ENCODE assay signal across 1 cellular context in the genomic region with DNA sequence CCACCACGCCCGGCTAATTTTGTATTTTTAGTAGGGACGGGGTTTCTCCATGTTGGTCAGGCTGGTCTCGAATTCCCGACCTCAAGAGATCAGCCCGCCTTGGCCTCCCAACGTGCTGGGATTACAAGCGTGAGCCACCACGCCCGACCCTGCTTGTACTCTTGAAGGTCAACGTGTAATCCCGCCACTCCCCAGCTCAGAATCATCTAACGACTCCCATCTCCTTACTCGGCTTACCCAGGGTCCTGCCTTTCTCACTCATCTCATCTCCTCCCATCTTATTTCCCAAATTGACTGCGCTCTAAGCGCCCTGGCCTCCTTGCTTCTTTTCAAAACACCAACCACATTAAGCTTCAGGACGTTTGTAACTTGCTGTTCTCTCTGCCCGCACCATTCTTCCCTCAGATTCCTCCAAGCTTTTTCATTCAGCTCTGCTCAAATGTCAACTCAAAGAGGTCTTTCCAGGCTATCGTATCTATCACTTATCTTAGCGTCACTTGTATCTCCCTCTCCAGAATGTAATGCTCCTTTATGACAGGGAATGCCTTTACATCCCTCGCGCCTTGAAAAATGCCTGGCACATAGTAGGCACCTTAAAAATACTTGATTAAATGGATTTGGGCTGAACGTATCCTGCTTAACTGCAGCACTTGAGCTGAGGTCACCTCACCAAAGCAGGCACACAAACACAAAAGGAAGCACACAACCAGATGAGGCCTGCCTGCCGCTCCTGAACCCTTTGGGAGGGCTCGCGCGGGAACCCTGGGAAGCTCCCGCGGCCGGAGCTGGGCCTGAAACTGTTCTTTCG.
TF ChIP-seq lines count a peak whose summit lies in the region.

No MANE protein-coding gene starts in this region.

TF ChIP-seq in HepG2, 621 proteins besides CTCF, POLR2A, EP300 and RAD21 (continued from another document and continues in another):
- TF ChIP-seq, protein P1, sequence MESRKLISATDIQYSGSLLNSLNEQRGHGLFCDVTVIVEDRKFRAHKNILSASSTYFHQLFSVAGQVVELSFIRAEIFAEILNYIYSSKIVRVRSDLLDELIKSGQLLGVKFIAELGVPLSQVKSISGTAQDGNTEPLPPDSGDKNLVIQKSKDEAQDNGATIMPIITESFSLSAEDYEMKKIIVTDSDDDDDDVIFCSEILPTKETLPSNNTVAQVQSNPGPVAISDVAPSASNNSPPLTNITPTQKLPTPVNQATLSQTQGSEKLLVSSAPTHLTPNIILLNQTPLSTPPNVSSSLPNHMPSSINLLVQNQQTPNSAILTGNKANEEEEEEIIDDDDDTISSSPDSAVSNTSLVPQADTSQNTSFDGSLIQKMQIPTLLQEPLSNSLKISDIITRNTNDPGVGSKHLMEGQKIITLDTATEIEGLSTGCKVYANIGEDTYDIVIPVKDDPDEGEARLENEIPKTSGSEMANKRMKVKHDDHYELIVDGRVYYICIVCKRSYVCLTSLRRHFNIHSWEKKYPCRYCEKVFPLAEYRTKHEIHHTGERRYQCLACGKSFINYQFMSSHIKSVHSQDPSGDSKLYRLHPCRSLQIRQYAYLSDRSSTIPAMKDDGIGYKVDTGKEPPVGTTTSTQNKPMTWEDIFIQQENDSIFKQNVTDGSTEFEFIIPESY (CRISPR knock-in tag; IDR thresholded peaks at IDR 0.05): peak; percentile 88
- TF ChIP-seq ZNF431 (CRISPR knock-in tag; IDR thresholded peaks at IDR 0.05; ENCODE audit: borderline replicate concordance, low read depth) (0 out of 2 replicates have a peak, but pooled peaks have one; percentile 14), SRF (IDR thresholded peaks at IDR 0.05; ENCODE audit: low read depth, low read length) (no peak), TMF1 (CRISPR knock-in tag; IDR thresholded peaks at IDR 0.05; ENCODE audit: low read depth) (no peak; the same call in 1 of the 2 replicates), THYN1 (CRISPR knock-in tag; IDR thresholded peaks at IDR 0.05; ENCODE audit: borderline replicate concordance, low read depth) (no peak), ZNF768 (CRISPR knock-in tag; IDR thresholded peaks at IDR 0.05) (no peak), HOXA3 (CRISPR knock-in tag; IDR thresholded peaks at IDR 0.05) (no peak), POGZ (CRISPR knock-in tag; IDR thresholded peaks at IDR 0.05) (peak; percentile 45), MIER2 (CRISPR knock-in tag; IDR thresholded peaks at IDR 0.05) (no peak), ZBTB21 (CRISPR knock-in tag; IDR thresholded peaks at IDR 0.05) (no peak), MYNN (CRISPR knock-in tag; IDR thresholded peaks at IDR 0.05; ENCODE audit: low read depth) (peak; percentile 6; the same call in 1 of the 2 replicates), REXO4 (CRISPR knock-in tag; IDR thresholded peaks at IDR 0.05; ENCODE audit: borderline replicate concordance) (no peak), NCOA1 (CRISPR knock-in tag; IDR thresholded peaks at IDR 0.05) (no peak), ZBTB7A (CRISPR knock-in tag; IDR thresholded peaks at IDR 0.05) (peak; percentile 53; the same call in 1 of the 2 replicates), ZNF446 (CRISPR knock-in tag; IDR thresholded peaks at IDR 0.05) (no peak), ZNF75D (CRISPR knock-in tag; IDR thresholded peaks at IDR 0.05; ENCODE audit: borderline replicate concordance) (no peak), ZNF7 (CRISPR knock-in tag; IDR thresholded peaks at IDR 0.05) (no peak), ZFP90 (CRISPR knock-in tag; IDR thresholded peaks at IDR 0.05; ENCODE audit: borderline replicate concordance) (no peak), ZNF33B (CRISPR knock-in tag; IDR thresholded peaks at IDR 0.05) (no peak), PHF8 (CRISPR knock-in tag; IDR thresholded peaks at IDR 0.05) (no peak), ZC3H13 (CRISPR knock-in tag; IDR thresholded peaks at IDR 0.05) (0 out of 2 replicates have a peak, but pooled peaks have one; percentile 64), JUN (CRISPR knock-in tag; IDR thresholded peaks at IDR 0.05) (no peak), ZNF484 (CRISPR knock-in tag; IDR thresholded peaks at IDR 0.05; ENCODE audit: borderline replicate concordance, low read depth) (no peak), ZBTB7B (CRISPR knock-in tag; IDR thresholded peaks at IDR 0.05) (peak; percentile 1; the same call in 1 of the 2 replicates), ZNF430 (CRISPR knock-in tag; IDR thresholded peaks at IDR 0.05) (peak; percentile 46; the same call in 1 of the 2 replicates), ZNF605 (CRISPR knock-in tag; IDR thresholded peaks at IDR 0.05) (no peak), ZNF577 (CRISPR knock-in tag; IDR thresholded peaks at IDR 0.05; ENCODE audit: borderline replicate concordance, low read depth) (no peak), ZNF549 (CRISPR knock-in tag; IDR thresholded peaks at IDR 0.05) (no peak), ZNF850 (CRISPR knock-in tag; conservative IDR thresholded peaks at IDR 0.05) (no peak), NFIC (IDR thresholded peaks at IDR 0.05; ENCODE audit: low read length) (no peak), NONO (IDR thresholded peaks at IDR 0.05) (no peak), NONO (CRISPR knock-in tag; conservative IDR thresholded peaks at IDR 0.05) (peak; percentile 61; the same call in 1 of the 2 replicates)
- TF ChIP-seq, protein P2, sequence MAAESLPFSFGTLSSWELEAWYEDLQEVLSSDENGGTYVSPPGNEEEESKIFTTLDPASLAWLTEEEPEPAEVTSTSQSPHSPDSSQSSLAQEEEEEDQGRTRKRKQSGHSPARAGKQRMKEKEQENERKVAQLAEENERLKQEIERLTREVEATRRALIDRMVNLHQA (CRISPR knock-in tag; IDR thresholded peaks at IDR 0.05): no peak
- TF ChIP-seq, protein P3, sequence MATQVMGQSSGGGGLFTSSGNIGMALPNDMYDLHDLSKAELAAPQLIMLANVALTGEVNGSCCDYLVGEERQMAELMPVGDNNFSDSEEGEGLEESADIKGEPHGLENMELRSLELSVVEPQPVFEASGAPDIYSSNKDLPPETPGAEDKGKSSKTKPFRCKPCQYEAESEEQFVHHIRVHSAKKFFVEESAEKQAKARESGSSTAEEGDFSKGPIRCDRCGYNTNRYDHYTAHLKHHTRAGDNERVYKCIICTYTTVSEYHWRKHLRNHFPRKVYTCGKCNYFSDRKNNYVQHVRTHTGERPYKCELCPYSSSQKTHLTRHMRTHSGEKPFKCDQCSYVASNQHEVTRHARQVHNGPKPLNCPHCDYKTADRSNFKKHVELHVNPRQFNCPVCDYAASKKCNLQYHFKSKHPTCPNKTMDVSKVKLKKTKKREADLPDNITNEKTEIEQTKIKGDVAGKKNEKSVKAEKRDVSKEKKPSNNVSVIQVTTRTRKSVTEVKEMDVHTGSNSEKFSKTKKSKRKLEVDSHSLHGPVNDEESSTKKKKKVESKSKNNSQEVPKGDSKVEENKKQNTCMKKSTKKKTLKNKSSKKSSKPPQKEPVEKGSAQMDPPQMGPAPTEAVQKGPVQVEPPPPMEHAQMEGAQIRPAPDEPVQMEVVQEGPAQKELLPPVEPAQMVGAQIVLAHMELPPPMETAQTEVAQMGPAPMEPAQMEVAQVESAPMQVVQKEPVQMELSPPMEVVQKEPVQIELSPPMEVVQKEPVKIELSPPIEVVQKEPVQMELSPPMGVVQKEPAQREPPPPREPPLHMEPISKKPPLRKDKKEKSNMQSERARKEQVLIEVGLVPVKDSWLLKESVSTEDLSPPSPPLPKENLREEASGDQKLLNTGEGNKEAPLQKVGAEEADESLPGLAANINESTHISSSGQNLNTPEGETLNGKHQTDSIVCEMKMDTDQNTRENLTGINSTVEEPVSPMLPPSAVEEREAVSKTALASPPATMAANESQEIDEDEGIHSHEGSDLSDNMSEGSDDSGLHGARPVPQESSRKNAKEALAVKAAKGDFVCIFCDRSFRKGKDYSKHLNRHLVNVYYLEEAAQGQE (IDR thresholded peaks at IDR 0.05; ENCODE audit: borderline replicate concordance in 1 of 2, low read depth in 1 of 2, low read length in 2 of 2): no peak
- TF ChIP-seq, protein P4, sequence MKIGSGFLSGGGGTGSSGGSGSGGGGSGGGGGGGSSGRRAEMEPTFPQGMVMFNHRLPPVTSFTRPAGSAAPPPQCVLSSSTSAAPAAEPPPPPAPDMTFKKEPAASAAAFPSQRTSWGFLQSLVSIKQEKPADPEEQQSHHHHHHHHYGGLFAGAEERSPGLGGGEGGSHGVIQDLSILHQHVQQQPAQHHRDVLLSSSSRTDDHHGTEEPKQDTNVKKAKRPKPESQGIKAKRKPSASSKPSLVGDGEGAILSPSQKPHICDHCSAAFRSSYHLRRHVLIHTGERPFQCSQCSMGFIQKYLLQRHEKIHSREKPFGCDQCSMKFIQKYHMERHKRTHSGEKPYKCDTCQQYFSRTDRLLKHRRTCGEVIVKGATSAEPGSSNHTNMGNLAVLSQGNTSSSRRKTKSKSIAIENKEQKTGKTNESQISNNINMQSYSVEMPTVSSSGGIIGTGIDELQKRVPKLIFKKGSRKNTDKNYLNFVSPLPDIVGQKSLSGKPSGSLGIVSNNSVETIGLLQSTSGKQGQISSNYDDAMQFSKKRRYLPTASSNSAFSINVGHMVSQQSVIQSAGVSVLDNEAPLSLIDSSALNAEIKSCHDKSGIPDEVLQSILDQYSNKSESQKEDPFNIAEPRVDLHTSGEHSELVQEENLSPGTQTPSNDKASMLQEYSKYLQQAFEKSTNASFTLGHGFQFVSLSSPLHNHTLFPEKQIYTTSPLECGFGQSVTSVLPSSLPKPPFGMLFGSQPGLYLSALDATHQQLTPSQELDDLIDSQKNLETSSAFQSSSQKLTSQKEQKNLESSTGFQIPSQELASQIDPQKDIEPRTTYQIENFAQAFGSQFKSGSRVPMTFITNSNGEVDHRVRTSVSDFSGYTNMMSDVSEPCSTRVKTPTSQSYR (CRISPR knock-in tag; IDR thresholded peaks at IDR 0.05; ENCODE audit: borderline replicate concordance): no peak
- TF ChIP-seq, protein P5, sequence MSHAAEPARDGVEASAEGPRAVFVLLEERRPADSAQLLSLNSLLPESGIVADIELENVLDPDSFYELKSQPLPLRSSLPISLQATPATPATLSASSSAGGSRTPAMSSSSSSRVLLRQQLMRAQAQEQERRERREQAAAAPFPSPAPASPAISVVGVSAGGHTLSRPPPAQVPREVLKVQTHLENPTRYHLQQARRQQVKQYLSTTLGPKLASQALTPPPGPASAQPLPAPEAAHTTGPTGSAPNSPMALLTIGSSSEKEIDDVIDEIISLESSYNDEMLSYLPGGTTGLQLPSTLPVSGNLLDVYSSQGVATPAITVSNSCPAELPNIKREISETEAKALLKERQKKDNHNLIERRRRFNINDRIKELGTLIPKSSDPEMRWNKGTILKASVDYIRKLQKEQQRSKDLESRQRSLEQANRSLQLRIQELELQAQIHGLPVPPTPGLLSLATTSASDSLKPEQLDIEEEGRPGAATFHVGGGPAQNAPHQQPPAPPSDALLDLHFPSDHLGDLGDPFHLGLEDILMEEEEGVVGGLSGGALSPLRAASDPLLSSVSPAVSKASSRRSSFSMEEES (CRISPR knock-in tag; IDR thresholded peaks at IDR 0.05): no peak
- TF ChIP-seq, protein P6, sequence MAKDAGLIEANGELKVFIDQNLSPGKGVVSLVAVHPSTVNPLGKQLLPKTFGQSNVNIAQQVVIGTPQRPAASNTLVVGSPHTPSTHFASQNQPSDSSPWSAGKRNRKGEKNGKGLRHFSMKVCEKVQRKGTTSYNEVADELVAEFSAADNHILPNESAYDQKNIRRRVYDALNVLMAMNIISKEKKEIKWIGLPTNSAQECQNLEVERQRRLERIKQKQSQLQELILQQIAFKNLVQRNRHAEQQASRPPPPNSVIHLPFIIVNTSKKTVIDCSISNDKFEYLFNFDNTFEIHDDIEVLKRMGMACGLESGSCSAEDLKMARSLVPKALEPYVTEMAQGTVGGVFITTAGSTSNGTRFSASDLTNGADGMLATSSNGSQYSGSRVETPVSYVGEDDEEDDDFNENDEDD (CRISPR knock-in tag; IDR thresholded peaks at IDR 0.05; ENCODE audit: borderline replicate concordance): no peak
- TF ChIP-seq, protein P7, sequence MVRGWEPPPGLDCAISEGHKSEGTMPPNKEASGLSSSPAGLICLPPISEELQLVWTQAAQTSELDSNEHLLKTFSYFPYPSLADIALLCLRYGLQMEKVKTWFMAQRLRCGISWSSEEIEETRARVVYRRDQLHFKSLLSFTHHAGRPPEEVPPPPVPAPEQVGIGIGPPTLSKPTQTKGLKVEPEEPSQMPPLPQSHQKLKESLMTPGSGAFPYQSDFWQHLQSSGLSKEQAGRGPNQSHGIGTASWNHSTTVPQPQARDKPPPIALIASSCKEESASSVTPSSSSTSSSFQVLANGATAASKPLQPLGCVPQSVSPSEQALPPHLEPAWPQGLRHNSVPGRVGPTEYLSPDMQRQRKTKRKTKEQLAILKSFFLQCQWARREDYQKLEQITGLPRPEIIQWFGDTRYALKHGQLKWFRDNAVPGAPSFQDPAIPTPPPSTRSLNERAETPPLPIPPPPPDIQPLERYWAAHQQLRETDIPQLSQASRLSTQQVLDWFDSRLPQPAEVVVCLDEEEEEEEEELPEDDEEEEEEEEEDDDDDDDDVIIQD (CRISPR knock-in tag; IDR thresholded peaks at IDR 0.05; ENCODE audit: low read depth): peak; percentile 39; the same call in 1 of the 2 replicates
- TF ChIP-seq, protein P8, sequence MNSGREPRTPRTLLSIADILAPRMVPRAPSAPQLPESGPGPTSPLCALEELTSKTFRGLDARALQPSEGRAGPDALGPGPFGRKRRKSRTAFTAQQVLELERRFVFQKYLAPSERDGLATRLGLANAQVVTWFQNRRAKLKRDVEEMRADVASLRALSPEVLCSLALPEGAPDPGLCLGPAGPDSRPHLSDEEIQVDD (CRISPR knock-in tag; IDR thresholded peaks at IDR 0.05; ENCODE audit: borderline replicate concordance): no peak
- TF ChIP-seq, protein P9, sequence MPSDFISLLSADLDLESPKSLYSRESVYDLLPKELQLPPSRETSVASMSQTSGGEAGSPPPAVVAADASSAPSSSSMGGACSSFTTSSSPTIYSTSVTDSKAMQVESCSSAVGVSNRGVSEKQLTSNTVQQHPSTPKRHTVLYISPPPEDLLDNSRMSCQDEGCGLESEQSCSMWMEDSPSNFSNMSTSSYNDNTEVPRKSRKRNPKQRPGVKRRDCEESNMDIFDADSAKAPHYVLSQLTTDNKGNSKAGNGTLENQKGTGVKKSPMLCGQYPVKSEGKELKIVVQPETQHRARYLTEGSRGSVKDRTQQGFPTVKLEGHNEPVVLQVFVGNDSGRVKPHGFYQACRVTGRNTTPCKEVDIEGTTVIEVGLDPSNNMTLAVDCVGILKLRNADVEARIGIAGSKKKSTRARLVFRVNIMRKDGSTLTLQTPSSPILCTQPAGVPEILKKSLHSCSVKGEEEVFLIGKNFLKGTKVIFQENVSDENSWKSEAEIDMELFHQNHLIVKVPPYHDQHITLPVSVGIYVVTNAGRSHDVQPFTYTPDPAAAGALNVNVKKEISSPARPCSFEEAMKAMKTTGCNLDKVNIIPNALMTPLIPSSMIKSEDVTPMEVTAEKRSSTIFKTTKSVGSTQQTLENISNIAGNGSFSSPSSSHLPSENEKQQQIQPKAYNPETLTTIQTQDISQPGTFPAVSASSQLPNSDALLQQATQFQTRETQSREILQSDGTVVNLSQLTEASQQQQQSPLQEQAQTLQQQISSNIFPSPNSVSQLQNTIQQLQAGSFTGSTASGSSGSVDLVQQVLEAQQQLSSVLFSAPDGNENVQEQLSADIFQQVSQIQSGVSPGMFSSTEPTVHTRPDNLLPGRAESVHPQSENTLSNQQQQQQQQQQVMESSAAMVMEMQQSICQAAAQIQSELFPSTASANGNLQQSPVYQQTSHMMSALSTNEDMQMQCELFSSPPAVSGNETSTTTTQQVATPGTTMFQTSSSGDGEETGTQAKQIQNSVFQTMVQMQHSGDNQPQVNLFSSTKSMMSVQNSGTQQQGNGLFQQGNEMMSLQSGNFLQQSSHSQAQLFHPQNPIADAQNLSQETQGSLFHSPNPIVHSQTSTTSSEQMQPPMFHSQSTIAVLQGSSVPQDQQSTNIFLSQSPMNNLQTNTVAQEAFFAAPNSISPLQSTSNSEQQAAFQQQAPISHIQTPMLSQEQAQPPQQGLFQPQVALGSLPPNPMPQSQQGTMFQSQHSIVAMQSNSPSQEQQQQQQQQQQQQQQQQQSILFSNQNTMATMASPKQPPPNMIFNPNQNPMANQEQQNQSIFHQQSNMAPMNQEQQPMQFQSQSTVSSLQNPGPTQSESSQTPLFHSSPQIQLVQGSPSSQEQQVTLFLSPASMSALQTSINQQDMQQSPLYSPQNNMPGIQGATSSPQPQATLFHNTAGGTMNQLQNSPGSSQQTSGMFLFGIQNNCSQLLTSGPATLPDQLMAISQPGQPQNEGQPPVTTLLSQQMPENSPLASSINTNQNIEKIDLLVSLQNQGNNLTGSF (CRISPR knock-in tag; IDR thresholded peaks at IDR 0.05): no peak
